Comparison of ENCODE assay signal across 22 cellular contexts in the genomic region with DNA sequence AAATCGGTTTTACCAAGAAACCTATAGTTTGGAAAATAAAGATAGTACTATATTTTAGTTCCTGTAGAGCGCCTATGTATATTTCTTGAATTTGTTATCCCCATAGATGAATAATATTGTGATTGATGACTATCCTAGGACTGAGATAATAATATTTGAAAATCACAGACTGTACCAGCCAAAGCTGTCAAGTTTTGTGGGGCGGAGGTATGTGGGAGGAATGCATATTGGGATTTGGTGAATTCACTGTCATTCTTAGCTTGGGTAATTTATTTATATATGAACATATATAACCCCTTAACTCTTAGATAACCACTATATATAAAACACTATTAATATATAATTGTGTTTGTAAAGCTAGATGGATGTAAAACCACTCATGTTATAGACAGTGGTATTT.
DNase-seq lines count a peak whose midpoint lies in the region.
"Had no signal": no experiment of that assay in that cellular context is flagged by ENCODE, and none has a peak within 500 bp of the region (broad histone marks: within the 10 kb centered on the region; RNA-seq: fewer than 3 reads in every experiment).

No MANE protein-coding gene starts in this region.

- peak; percentile 45 for DNase-seq in putamen (ENCODE audit: low spot score)
- no peak for DNase-seq in activated CD4-positive, alpha-beta T cell treated with anti-CD3 and anti-CD28 coated beads for 48 hours
- DNase-seq: 8988T; ACHN; AML-193; BE2C; C1 segment of cervical spinal cord; Caco-2; Calu3; CD4-positive, alpha-beta memory T cell; CD4-positive, alpha-beta T cell; CD4-positive, CD25-positive, alpha-beta regulatory T cell; CD8-positive, alpha-beta memory T cell; CD8-positive, alpha-beta T cell; COR-L47; DMS 273 treated with DMSO at 0.1 percent for 48 hours; DMS153; DMS53; DMS79; DMS79 treated with DMSO at 0.1 percent for 48 hours; DND-41; EL had no signal
